In genomic region chr10:28975891-28976471, GRCh38 we compare ENCODE assay signal across 13 cellular contexts.
DNase-seq lines count a peak whose midpoint lies in the region; ATAC-seq and TF ChIP-seq lines count a peak whose summit lies in the region.
"Had no signal": no experiment of that assay in that cellular context is flagged by ENCODE, and none has a peak within 500 bp of the region (broad histone marks: within the 10 kb centered on the region; RNA-seq: fewer than 3 reads in every experiment).

No MANE protein-coding gene starts in this region.

- peak; percentile 36 for DNase-seq in NCI-H510A treated with DMSO at 0.1 percent for 48 hours (lab: John Stamatoyannopoulos, UW)
- no peak for DNase-seq in NCI-H510A (lab: John Stamatoyannopoulos, UW)
- peak; percentile 39 for DNase-seq in NT2/D1 (ENCODE audit: low read depth, low spot score)
- peak; percentile 42 for DNase-seq in hepatocyte (ENCODE audit: low spot score)
- DNase-seq in superior temporal gyrus (ENCODE audit: extremely low spot score), result peak; percentile 36
- DNase-seq in activated CD4-positive, alpha-beta T cell treated with anti-CD3 and anti-CD28 coated beads for 36 hours, result no peak
- DNase-seq in T-helper 2 cell treated with Interferon-gamma antibody and Interleukin-4, amounts not matched to agents 5 μg/mL and 100 μg/mL, for 36 hours (ENCODE audit: low spot score), result no peak
- DNase-seq: activated T-cell treated with anti-CD3 and anti-CD28 coated beads, Interleukin-2, amount 50 U/mL, for 4 hours; left ventricle myocardium superior; psoas muscle had no signal

- no peaks in the 10 kb centered on the region for H3K4me1 Mint-ChIP-seq in activated CD4-positive, alpha-beta T cell treated with anti-CD3 and anti-CD28 coated beads for 36 hours
- no peaks in the 10 kb centered on the region for H3K4me1 Mint-ChIP-seq in T-helper 2 cell treated with Interferon-gamma antibody and Interleukin-4, amounts not matched to agents 5 μg/mL and 100 μg/mL, for 36 hours (ENCODE audit: low read depth)
- H3K4me1 Mint-ChIP-seq: central memory CD8-positive, alpha-beta T cell had no signal

- no peaks in the 10 kb centered on the region for H3K9me2 ChIP-seq in hepatocyte (replicated peaks; ENCODE audit: insufficient read depth)

- POLR2A ChIA-PET in activated CD4-positive, alpha-beta T cell treated with anti-CD3 and anti-CD28 coated beads for 36 hours (lab: Charles Lee), result no interaction called here

- 41% methylated on average over 8 of the region's 8 CpGs for WGBS in hepatocyte (ENCODE audit: low lambda C conversion rate, missing lambda C conversion rate)

- intact Hi-C loops in activated CD4-positive, alpha-beta T cell treated with anti-CD3 and anti-CD28 coated beads for 36 hours (cut with DNase I, micrococcal nuclease), result no loop called here

- H3K36me3 ChIP-seq in NT2/D1 (ENCODE audit: insufficient read depth, insufficient read length, low read length), result no peaks in the 10 kb centered on the region
- no peaks in the 10 kb centered on the region for H3K36me3 ChIP-seq in hepatocyte (replicated peaks; ENCODE audit: insufficient read depth, low read depth)
- H3K36me3 ChIP-seq: gastrocnemius medialis had no signal

- no peaks in the 10 kb centered on the region for H3K36me3 Mint-ChIP-seq in activated CD4-positive, alpha-beta T cell treated with anti-CD3 and anti-CD28 coated beads for 36 hours (ENCODE audit: low read depth)
- H3K36me3 Mint-ChIP-seq in T-helper 2 cell treated with Interferon-gamma antibody and Interleukin-4, amounts not matched to agents 5 μg/mL and 100 μg/mL, for 36 hours (ENCODE audit: low read depth), result no peaks in the 10 kb centered on the region

- H3K27ac ChIP-seq in hepatocyte, result no peak overlapping the region
- H3K27ac ChIP-seq: gastrocnemius medialis, psoas muscle had no signal

- H3K9me3 ChIP-seq in NT2/D1 (ENCODE audit: insufficient read depth, low read length) (0 out of 2 replicates have a peak, but pooled peaks cover 8% of the 10 kb centered on the region), hepatocyte (ENCODE audit: low read depth) (no peaks in the 10 kb centered on the region)
- H3K9me3 ChIP-seq: gastrocnemius medialis, psoas muscle had no signal

- no peak overlapping the region for H3K4me3 Mint-ChIP-seq in activated CD4-positive, alpha-beta T cell treated with anti-CD3 and anti-CD28 coated beads for 36 hours
- H3K4me3 Mint-ChIP-seq in T-helper 2 cell treated with Interferon-gamma antibody and Interleukin-4, amounts not matched to agents 5 μg/mL and 100 μg/mL, for 36 hours, result no peak overlapping the region
- H3K4me3 Mint-ChIP-seq: activated T-cell treated with anti-CD3 and anti-CD28 coated beads, Interleukin-2, amount 50 U/mL, for 4 hours; central memory CD8-positive, alpha-beta T cell had no signal

- H4K20me1 ChIP-seq in hepatocyte (ENCODE audit: insufficient read depth, poor library complexity, severe bottlenecking), result no peaks in the 10 kb centered on the region

- no peaks in the 10 kb centered on the region for H3K4me1 ChIP-seq in NT2/D1 (ENCODE audit: insufficient read depth, insufficient read length)
- no peaks in the 10 kb centered on the region for H3K4me1 ChIP-seq in hepatocyte (ENCODE audit: insufficient read depth)
- H3K4me1 ChIP-seq: psoas muscle had no signal

- H3K27me3 Mint-ChIP-seq in activated CD4-positive, alpha-beta T cell treated with anti-CD3 and anti-CD28 coated beads for 36 hours, result peaks cover 5% of the 10 kb centered on the region
- no peaks in the 10 kb centered on the region for H3K27me3 Mint-ChIP-seq in T-helper 2 cell treated with Interferon-gamma antibody and Interleukin-4, amounts not matched to agents 5 μg/mL and 100 μg/mL, for 36 hours (ENCODE audit: low read depth)

- CTCF ChIA-PET in activated CD4-positive, alpha-beta T cell treated with anti-CD3 and anti-CD28 coated beads for 36 hours (lab: Charles Lee), result no interaction called here

- H3K79me2 ChIP-seq in hepatocyte, result no peaks in the 10 kb centered on the region

- H3K4me3 ChIP-seq in NT2/D1 (ENCODE audit: insufficient read length, low read depth), result no peak overlapping the region
- no peak overlapping the region for H3K4me3 ChIP-seq in hepatocyte
- H3K4me3 ChIP-seq: gastrocnemius medialis, psoas muscle had no signal

- no peak overlapping the region for H3K27ac Mint-ChIP-seq in activated CD4-positive, alpha-beta T cell treated with anti-CD3 and anti-CD28 coated beads for 36 hours
- H3K27ac Mint-ChIP-seq in T-helper 2 cell treated with Interferon-gamma antibody and Interleukin-4, amounts not matched to agents 5 μg/mL and 100 μg/mL, for 36 hours, result no peak overlapping the region

- no peak for ATAC-seq in activated CD4-positive, alpha-beta T cell treated with anti-CD3 and anti-CD28 coated beads for 36 hours
- no peak for ATAC-seq in HG02571 (IDR thresholded peaks at IDR 0.05; ENCODE audit: unreplicated experiment)
- ATAC-seq: activated T-cell treated with anti-CD3 and anti-CD28 coated beads, Interleukin-2, amount 50 U/mL, for 4 hours; left ventricle myocardium superior had no signal

- no peaks in the 10 kb centered on the region for H3K9me3 Mint-ChIP-seq in activated CD4-positive, alpha-beta T cell treated with anti-CD3 and anti-CD28 coated beads for 36 hours (ENCODE audit: low read depth)
- H3K9me3 Mint-ChIP-seq in T-helper 2 cell treated with Interferon-gamma antibody and Interleukin-4, amounts not matched to agents 5 μg/mL and 100 μg/mL, for 36 hours, result peaks cover 4% of the 10 kb centered on the region

- no peaks in the 10 kb centered on the region for H3K27me3 ChIP-seq in NT2/D1 (ENCODE audit: insufficient read depth, insufficient read length)
- H3K27me3 ChIP-seq in hepatocyte, result no peaks in the 10 kb centered on the region
- H3K27me3 ChIP-seq: gastrocnemius medialis had no signal

- no peak overlapping the region for H3K4me2 ChIP-seq in hepatocyte

- H3K9ac ChIP-seq in NT2/D1 (ENCODE audit: insufficient read length, low read depth), result no peak overlapping the region

- no peak for TF ChIP-seq CTCF in hepatocyte (IDR thresholded peaks at IDR 0.05; ENCODE audit: poor library complexity)

- peak overlapping the region; percentile 40 for H2AFZ ChIP-seq in hepatocyte

Comparison
In these comparisons a context has a peak if more than half of its experiments do, and no peak if none do; other contexts are left out.
1. DNase-seq: peak in NCI-H510A treated with DMSO at 0.1 percent for 48 hours (single experiment), NT2/D1 (single experiment), hepatocyte (single experiment) and superior temporal gyrus (single experiment); none in NCI-H510A (single experiment), activated CD4-positive, alpha-beta T cell treated with anti-CD3 and anti-CD28 coated beads for 36 hours (single experiment) and T-helper 2 cell treated with Interferon-gamma antibody and Interleukin-4, amounts not matched to agents 5 μg/mL and 100 μg/mL, for 36 hours (single experiment).